Comparison of ENCODE assay signal across 17 cellular contexts in the genomic region with DNA sequence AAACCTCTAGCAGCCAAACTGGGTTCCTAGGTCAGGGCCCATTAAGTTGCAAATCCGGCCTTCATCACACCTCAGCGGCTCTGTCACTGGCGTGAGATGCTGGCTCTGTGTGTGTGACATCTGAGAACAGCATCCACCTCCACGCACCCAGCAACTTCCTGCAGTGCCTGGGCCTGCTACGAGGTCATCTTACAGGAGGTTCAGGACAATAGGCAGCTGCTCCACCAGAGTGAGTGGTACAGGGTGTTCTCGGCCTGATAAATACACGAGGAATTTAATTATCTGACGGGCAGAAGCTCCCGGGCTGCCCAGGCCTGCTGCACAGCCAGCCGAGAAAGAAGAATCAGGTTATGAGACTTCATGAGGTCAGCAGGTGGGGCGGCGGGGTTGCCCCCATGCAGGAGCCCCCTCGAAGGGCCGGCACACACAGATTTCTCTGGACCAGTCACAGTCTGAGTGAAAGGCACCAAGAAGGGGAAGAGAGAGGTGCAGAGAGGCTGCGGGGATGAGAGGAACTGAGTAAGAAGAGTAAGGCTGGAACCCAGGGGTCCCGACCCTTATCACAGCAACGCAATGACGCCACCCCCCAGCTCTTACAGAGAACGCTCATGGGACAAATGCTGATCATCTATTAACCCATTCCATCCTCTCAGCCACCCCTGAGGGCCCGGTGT. TPM values are rescaled to one million over a fixed set of nuclear protein-coding genes. Genes with fewer than 3 reads are reported as not detected.
DNase-seq lines count a peak whose midpoint lies in the region; ATAC-seq and TF ChIP-seq lines count a peak whose summit lies in the region.
"Had no signal": no experiment of that assay in that cellular context is flagged by ENCODE, and none has a peak within 500 bp of the region (broad histone marks: within the 10 kb centered on the region; RNA-seq: fewer than 3 reads in every experiment).

No MANE protein-coding gene starts in this region.

- peak overlapping the region; percentile 50 for H3K27ac ChIP-seq in RWPE2 (ENCODE audit: poor library complexity, severe bottlenecking)
- H3K27ac ChIP-seq in sigmoid colon, result peak overlapping the region; percentile 59 to 86 (median 75)
- H3K27ac ChIP-seq: 22Rv1, upper lobe of left lung had no signal

- no peak for TF ChIP-seq CTCF in RWPE2 (IDR thresholded peaks at IDR 0.05; ENCODE audit: poor library complexity, severe bottlenecking)
- no peak for TF ChIP-seq CTCF in sigmoid colon (IDR thresholded peaks at IDR 0.05)

- H3K4me3 ChIP-seq in RWPE2 (ENCODE audit: severe bottlenecking) (no peak overlapping the region), sigmoid colon (no peak overlapping the region)
- H3K4me3 ChIP-seq: upper lobe of left lung had no signal

- intact Hi-C loops in sigmoid colon (cut with DNase I), result loop anchor here (5.0 to 10.0 kb wide), 3 partner anchors 42 to 591 kb away; no protein-coding TSS in a partner anchor

- TF ChIP-seq POLR2A in sigmoid colon (IDR thresholded peaks at IDR 0.05), result no peak

- DNase-seq in DMS53 (lab: John Stamatoyannopoulos, UW) (peak; percentile 66), DMS53 treated with DMSO at 0.1 percent for 48 hours (lab: John Stamatoyannopoulos, UW; ENCODE audit: unreplicated experiment) (no peak), RWPE2 (ENCODE audit: low spot score) (no peak), islet precursor cell (peak; percentile 77), sigmoid colon (peak; percentile 89), hepatic stellate cell (ENCODE audit: low spot score) (no peak)
- DNase-seq: activated CD4-positive, CD25-positive, alpha-beta regulatory T cell treated with anti-CD3 and anti-CD28 coated beads, Interleukin-2, amount 50 U/mL, for 72 hours; activated T-cell treated with anti-CD3 and anti-CD28 coated beads, Interleukin-2, amount 50 U/mL, for 1 hour; CD4-positive, CD25-positive, alpha-beta regulatory T cell; kidney glomerular epithelial cell; NCI-H446; stimulated activated CD4-positive, alpha-beta T cell treated with anti-CD3 and anti-CD28 coated beads, Interleukin-4, amount 100 ng/mL, for 4 hours; upper lobe of left lung had no signal

- no peaks in the 10 kb centered on the region for H3K27me3 ChIP-seq in RWPE2 (ENCODE audit: insufficient read depth, poor library complexity, severe bottlenecking)
- no peaks in the 10 kb centered on the region for H3K27me3 ChIP-seq in sigmoid colon
- H3K27me3 ChIP-seq: upper lobe of left lung had no signal

- H3K9me3 ChIP-seq in RWPE2 (ENCODE audit: severe bottlenecking), result no peaks in the 10 kb centered on the region
- H3K9me3 ChIP-seq in sigmoid colon, result no peaks in the 10 kb centered on the region
- H3K9me3 ChIP-seq: upper lobe of left lung had no signal

- TF ChIP-seq EP300 in sigmoid colon (IDR thresholded peaks at IDR 0.05), result peak; percentile 44 to 97 (median 72)

- ATAC-seq in RWPE2 (ENCODE audit: low read depth) (peak; percentile 61), HG03460 (IDR thresholded peaks at IDR 0.05; ENCODE audit: unreplicated experiment) (no peak), HG02610 (IDR thresholded peaks at IDR 0.05; ENCODE audit: unreplicated experiment) (no peak)
- ATAC-seq: stimulated activated effector memory CD8-positive, alpha-beta T cell treated with anti-CD3 and anti-CD28 coated beads, Interleukin-12 subunit alpha, Interleukin-12 subunit beta, amount 100 ng/mL, for 72 hours had no signal

- H3K36me3 ChIP-seq in RWPE2 (ENCODE audit: low read depth), result no peaks in the 10 kb centered on the region
- H3K36me3 ChIP-seq in sigmoid colon, result no peaks in the 10 kb centered on the region
- H3K36me3 ChIP-seq: upper lobe of left lung had no signal

- peaks cover 20% of the 10 kb centered on the region for H3K4me1 ChIP-seq in RWPE2 (ENCODE audit: insufficient read depth, poor library complexity, severe bottlenecking)
- peaks cover 0 to 48% (median 37%) of the 10 kb centered on the region in 4 donors for H3K4me1 ChIP-seq in sigmoid colon
- H3K4me1 ChIP-seq: upper lobe of left lung had no signal

- 72 to 84% methylated on average over 20 of the region's 20 CpGs for WGBS in sigmoid colon, 2 donors

RNA-seq across cellular contexts. Expression of a gene that starts 49.3 kb away (rescaled TPM):
- not detected for total RNA-seq in sigmoid colon
- polyA plus RNA-seq in sigmoid colon, result under 1 TPM in 1 of 3 donors, not detected in 2; 0.15 TPM
- total RNA-seq: CD4-positive, CD25-positive, alpha-beta regulatory T cell; upper lobe of left lung had no signal
- polyA plus RNA-seq: CD4-positive, CD25-positive, alpha-beta regulatory T cell had no signal

Comparison
In these comparisons a context has a peak if more than half of its experiments do, and no peak if none do; other contexts are left out.
1. DNase-seq: peak in DMS53 (single experiment), islet precursor cell (single experiment) and sigmoid colon (single experiment); none in DMS53 treated with DMSO at 0.1 percent for 48 hours (single experiment), RWPE2 (single experiment) and hepatic stellate cell (single experiment).